Comparison of ENCODE assay signal across 8 cellular contexts in the genomic region with DNA sequence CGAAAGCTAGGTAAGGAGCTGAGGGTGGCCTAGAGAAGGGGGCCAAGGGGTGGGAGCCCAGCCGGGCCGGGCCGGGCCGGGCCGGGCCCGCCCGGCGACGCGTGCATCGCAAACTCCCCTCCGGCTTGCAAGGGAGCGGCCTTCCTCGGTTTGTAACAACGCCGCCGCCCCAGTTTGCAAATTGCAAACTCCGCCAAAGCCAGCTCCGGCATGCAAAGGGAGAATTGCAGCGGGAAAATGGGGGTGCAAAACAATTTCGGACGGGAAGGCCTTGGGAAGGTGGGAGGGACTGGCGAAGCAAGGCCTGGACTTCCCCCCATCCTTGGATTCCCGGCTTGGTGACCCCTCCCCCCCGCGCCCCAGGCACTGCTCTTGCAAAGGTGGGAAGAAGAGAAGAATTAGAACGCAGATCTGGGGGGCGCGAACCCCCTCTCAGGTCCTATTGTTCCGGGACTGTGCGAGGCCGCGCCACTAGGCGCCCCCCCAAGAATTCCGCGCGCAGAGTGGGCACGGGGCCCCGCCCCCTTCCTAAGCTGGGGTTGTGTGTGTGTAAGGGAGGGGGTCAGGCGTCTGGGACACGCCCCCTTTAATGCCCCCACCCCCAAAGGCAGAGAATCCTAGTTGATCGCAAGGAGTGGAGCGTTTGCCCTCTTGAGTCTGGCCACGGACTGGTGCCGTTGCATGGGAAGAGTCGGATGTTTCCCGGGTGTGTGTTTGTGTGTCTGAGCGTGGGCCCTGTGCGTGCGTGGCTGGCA. TPM values are rescaled to one million over a fixed set of nuclear protein-coding genes. Genes with fewer than 3 reads are reported as not detected.
DNase-seq lines count a peak whose midpoint lies in the region; ATAC-seq and TF ChIP-seq lines count a peak whose summit lies in the region.

No MANE protein-coding gene starts in this region.

- peak overlapping the region; percentile 83 for H3K27ac Mint-ChIP-seq in activated CD8-positive, alpha-beta T cell treated with anti-CD3 and anti-CD28 coated beads, Interleukin-2, amount 10 ng/mL, durations not matched to agents 7 days and 5 days

- peak overlapping the region; percentile 88 for H3K27ac ChIP-seq in epithelial cell of prostate
- peak overlapping the region; percentile 86 to 92 for H3K27ac ChIP-seq in tibial artery

- peak overlapping the region; percentile 80 for H3K4me3 Mint-ChIP-seq in activated CD8-positive, alpha-beta T cell treated with anti-CD3 and anti-CD28 coated beads, Interleukin-2, amount 10 ng/mL, durations not matched to agents 7 days and 5 days

- peaks cover 31% of the 10 kb centered on the region for H3K4me1 Mint-ChIP-seq in activated CD8-positive, alpha-beta T cell treated with anti-CD3 and anti-CD28 coated beads, Interleukin-2, amount 10 ng/mL, durations not matched to agents 7 days and 5 days (ENCODE audit: low read depth)

- DNase-seq in NCI-H2196 (lab: John Stamatoyannopoulos, UW; ENCODE audit: unreplicated experiment) = peak; percentile 45
- DNase-seq in NCI-H2196 treated with DMSO at 0.1 percent for 48 hours (lab: John Stamatoyannopoulos, UW; ENCODE audit: unreplicated experiment) = no peak
- DNase-seq in NCI-H2029 treated with DMSO at 0.1 percent for 48 hours (lab: John Stamatoyannopoulos, UW) = peak; percentile 15
- DNase-seq in activated CD8-positive, alpha-beta T cell treated with anti-CD3 and anti-CD28 coated beads, Interleukin-2, amount 10 ng/mL, durations not matched to agents 7 days and 5 days = peak; percentile 64
- no peak for DNase-seq in epithelial cell of prostate (ENCODE audit: low read depth, low spot score)
- peak; percentile 42 for DNase-seq in myocyte (ENCODE audit: low read depth)
- DNase-seq in tibial artery = peak in 1 of 2 donors; percentile 75
- DNase-seq in NCI-H1048 (lab: John Stamatoyannopoulos, UW) = no peak

- peak overlapping the region; percentile 87 to 96 for H3K4me3 ChIP-seq in tibial artery

- peaks cover 0 to 37% (median 15%) of the 10 kb centered on the region in 4 donors for H3K4me1 ChIP-seq in tibial artery

- peaks cover 2% of the 10 kb centered on the region for H3K27me3 Mint-ChIP-seq in activated CD8-positive, alpha-beta T cell treated with anti-CD3 and anti-CD28 coated beads, Interleukin-2, amount 10 ng/mL, durations not matched to agents 7 days and 5 days (ENCODE audit: low read depth)

- H3K27me3 ChIP-seq in tibial artery = no peaks in the 10 kb centered on the region

- no peaks in the 10 kb centered on the region for H3K9me3 ChIP-seq in tibial artery

- H3K36me3 ChIP-seq in tibial artery = peaks cover 13 to 30% (median 28%) of the 10 kb centered on the region in 3 donors

- intact Hi-C loops in tibial artery (cut with DNase I; ENCODE audit: low total_unique reads) = loop anchor here (2.0 kb wide), 2 partner anchors 45 to 85 kb away; partner anchors contain the start of gene PRMT1

- no peak for ATAC-seq in activated CD8-positive, alpha-beta T cell treated with anti-CD3 and anti-CD28 coated beads, Interleukin-2, amount 10 ng/mL, durations not matched to agents 7 days and 5 days

- no peaks in the 10 kb centered on the region for H3K9me3 Mint-ChIP-seq in activated CD8-positive, alpha-beta T cell treated with anti-CD3 and anti-CD28 coated beads, Interleukin-2, amount 10 ng/mL, durations not matched to agents 7 days and 5 days (ENCODE audit: insufficient read depth)

- POLR2A ChIA-PET in activated CD8-positive, alpha-beta T cell treated with anti-CD3 and anti-CD28 coated beads, Interleukin-2, amount 10 ng/mL, durations not matched to agents 7 days and 5 days (lab: Charles Lee) = interaction anchor here (0.9 to 3.6 kb wide), 4 partner anchors 12 to 86 kb away, joined by 3 to 18 read pairs (median 6); partner anchors contain the start of genes NOSIP, PRMT1, RRAS and SCAF1

- CTCF ChIA-PET in activated CD8-positive, alpha-beta T cell treated with anti-CD3 and anti-CD28 coated beads, Interleukin-2, amount 10 ng/mL, durations not matched to agents 7 days and 5 days (lab: Charles Lee) = interaction anchor here (1.0 kb wide), 1 partner anchor 175 kb away, joined by 3 read pairs; the partner anchor contains the start of gene AP2A1

- no peak for TF ChIP-seq CTCF in tibial artery (IDR thresholded peaks at IDR 0.05)

- H3K36me3 Mint-ChIP-seq in activated CD8-positive, alpha-beta T cell treated with anti-CD3 and anti-CD28 coated beads, Interleukin-2, amount 10 ng/mL, durations not matched to agents 7 days and 5 days (ENCODE audit: low read depth) = peaks cover 21% of the 10 kb centered on the region

RNA-seq across cellular contexts. Expression of gene PRR12, which starts 0.9 kb away (rescaled TPM):
- 10 to 100 TPM; 39.4 to 39.9 TPM for total RNA-seq in activated CD8-positive, alpha-beta T cell treated with anti-CD3 and anti-CD28 coated beads, Interleukin-2, amount 10 ng/mL, durations not matched to agents 7 days and 5 days
- total RNA-seq in myocyte = 3.2 and 4.4 TPM in 2 replicates
- 11.2 TPM for polyA plus RNA-seq in myocyte (2012)

RNA-seq across cellular contexts. Expression of gene PRRG2, which starts 10.8 kb away (rescaled TPM):
- total RNA-seq in activated CD8-positive, alpha-beta T cell treated with anti-CD3 and anti-CD28 coated beads, Interleukin-2, amount 10 ng/mL, durations not matched to agents 7 days and 5 days = 1 to 10 TPM; 1.5 to 1.9 TPM
- 0.16 TPM in 1 of 2 replicates, not detected in the other for total RNA-seq in myocyte
- polyA plus RNA-seq in myocyte (2012) = 0.62 TPM

RNA-seq across cellular contexts. Expression of gene NOSIP, which starts 11.6 kb away (rescaled TPM):
- total RNA-seq in activated CD8-positive, alpha-beta T cell treated with anti-CD3 and anti-CD28 coated beads, Interleukin-2, amount 10 ng/mL, durations not matched to agents 7 days and 5 days = 100 to 1,000 TPM; 147 to 159 TPM
- 51.3 and 68.7 TPM in 2 replicates for total RNA-seq in myocyte
- polyA plus RNA-seq in myocyte (2012) = 74.7 TPM

RNA-seq across cellular contexts. Expression of gene RRAS, which starts 48.0 kb away (rescaled TPM):
- total RNA-seq in activated CD8-positive, alpha-beta T cell treated with anti-CD3 and anti-CD28 coated beads, Interleukin-2, amount 10 ng/mL, durations not matched to agents 7 days and 5 days = 1 to 10 TPM; 8.1 to 8.4 TPM
- 29.8 and 42.1 TPM in 2 replicates for total RNA-seq in myocyte
- 213 TPM for polyA plus RNA-seq in myocyte (2012)

RNA-seq across cellular contexts. Expression of gene SCAF1, which starts 50.1 kb away (rescaled TPM):
- 10 to 100 TPM; 61.0 to 64.1 TPM for total RNA-seq in activated CD8-positive, alpha-beta T cell treated with anti-CD3 and anti-CD28 coated beads, Interleukin-2, amount 10 ng/mL, durations not matched to agents 7 days and 5 days
- total RNA-seq in myocyte = 26.9 and 33.8 TPM in 2 replicates
- 51.1 TPM for polyA plus RNA-seq in myocyte (2012)

Comparison
In these comparisons a context has a peak if more than half of its experiments do, and no peak if none do; other contexts are left out.
1. DNase-seq: peak in NCI-H2196 (single experiment), NCI-H2029 treated with DMSO at 0.1 percent for 48 hours (single experiment), activated CD8-positive, alpha-beta T cell treated with anti-CD3 and anti-CD28 coated beads, Interleukin-2, amount 10 ng/mL, durations not matched to agents 7 days and 5 days (single experiment) and myocyte (single experiment); none in NCI-H2196 treated with DMSO at 0.1 percent for 48 hours (single experiment), epithelial cell of prostate (single experiment) and NCI-H1048 (single experiment).